ENCODE assay signal across 8 cellular contexts in genomic region chr2:26330114-26330581, GRCh38. TPM values are rescaled to one million over a fixed set of nuclear protein-coding genes. Genes with fewer than 3 reads are reported as not detected.
A peak's percentile ranks its signal among the peaks of the same experiment; 100 is the strongest.
DNase-seq lines count a peak whose midpoint lies in the region; ATAC-seq and TF ChIP-seq lines count a peak whose summit lies in the region.

No MANE protein-coding gene starts in this region.

- DNase-seq in GM04504 (ENCODE audit: low read depth) (peak; percentile 93), NCI-H345 (lab: John Stamatoyannopoulos, UW) (peak; percentile 85), MCF 10A (ENCODE audit: unreplicated experiment) (peak; percentile 81), inferior parietal cortex (ENCODE audit: extremely low spot score) (peak; percentile 87)
- peak; percentile 90 for DNase-seq in stimulated activated CD4-positive, alpha-beta T cell treated with anti-CD3 and anti-CD28 coated beads, Interleukin-15, amount 100 ng/mL, for 24 hours

- H3K36me3 Mint-ChIP-seq in MCF 10A (ENCODE audit: insufficient read depth, unreplicated experiment): no peaks in the 10 kb centered on the region

- BruUV-seq in MCF 10A (replicated peaks; lab: Mats Ljungman, UMichigan): no TSS peak

- no peak overlapping the region for H3K27ac Mint-ChIP-seq in MCF 10A (ENCODE audit: low read depth, unreplicated experiment)

- TF ChIP-seq CTCF in VCaP (conservative IDR thresholded peaks at IDR 0.05) (peak; percentile 89), MCF 10A (IDR thresholded peaks at IDR 0.05; ENCODE audit: unreplicated experiment) (peak; percentile 82)

- H3K9me3 Mint-ChIP-seq in MCF 10A (ENCODE audit: unreplicated experiment): no peaks in the 10 kb centered on the region

- POLR2A ChIA-PET in MCF 10A (lab: Yijun Ruan, JAX): interaction anchor here (0.6 to 8.4 kb wide), 11 partner anchors 10 to 1299 kb away, joined by 3 to 126 read pairs (median 8); partner anchors contain the start of genes CCDC121, GPN1, HADHA and HADHB

- peak overlapping the region; percentile 61 for H3K27ac ChIP-seq in VCaP

- peaks cover 14% of the 10 kb centered on the region for H3K4me1 Mint-ChIP-seq in MCF 10A (ENCODE audit: insufficient read depth, unreplicated experiment)

- H3K4me3 Mint-ChIP-seq in MCF 10A (ENCODE audit: unreplicated experiment): no peak overlapping the region

- ATAC-seq in HG03064 (IDR thresholded peaks at IDR 0.05; ENCODE audit: low read depth, unreplicated experiment) (peak; percentile 82), GM19328 (IDR thresholded peaks at IDR 0.05; ENCODE audit: unreplicated experiment) (no peak)

- intact Hi-C loops in MCF 10A (cut with micrococcal nuclease): loop anchor here (1.0 to 5.0 kb wide), 5 partner anchors 84 to 379 kb away; no protein-coding TSS in a partner anchor

- CTCF ChIA-PET in MCF 10A (lab: Yijun Ruan, JAX): interaction anchor here (0.6 to 3.4 kb wide), 21 partner anchors 10 to 388 kb away, joined by 3 to 19 read pairs (median 4); partner anchors contain the start of genes HADHB and SELENOI

- H3K27me3 Mint-ChIP-seq in MCF 10A (ENCODE audit: insufficient read depth, unreplicated experiment): peaks cover 9% of the 10 kb centered on the region

RNA-seq across cellular contexts. Expression of gene SELENOI, which starts 15.8 kb away (rescaled TPM):
- total RNA-seq in MCF 10A (2022): 43.8 and 51.0 TPM in 2 replicates

RNA-seq across cellular contexts. Expression of gene ADGRF3, which starts 16.4 kb away (rescaled TPM):
- total RNA-seq in MCF 10A (2022): 0.17 TPM in 1 of 2 replicates, not detected in the other
